Comparison of ENCODE assay signal across 1 cellular context in genomic region chr13:25046985-25047660, GRCh38.
A peak's percentile ranks its signal among the peaks of the same experiment; 100 is the strongest.
TF ChIP-seq lines count a peak whose summit lies in the region.

No MANE protein-coding gene starts in this region.

TF ChIP-seq in GM12878, 131 proteins besides CTCF, POLR2A, EP300 and RAD21:
- TF ChIP-seq SUPT20H (IDR thresholded peaks at IDR 0.05; ENCODE audit: borderline replicate concordance, control insufficient read depth, low read depth, low read length) (no peak), SUZ12 (IDR thresholded peaks at IDR 0.05; ENCODE audit: unreplicated experiment) (peak; percentile 67)
TF ChIP-seq in GM12878: peak in this region for 1.
